1 cellular context compared by ENCODE assay signal in genomic region chr7:46619723-46620310, GRCh38.
TF ChIP-seq lines count a peak whose summit lies in the region.

No MANE protein-coding gene starts in this region.

TF ChIP-seq in IMR-90, 13 proteins besides CTCF, POLR2A, EP300 and RAD21 (continued from another document):
- TF ChIP-seq ELK1 (IDR thresholded peaks at IDR 0.05; ENCODE audit: borderline replicate concordance, low read depth, low read length), result no peak
- no peak for TF ChIP-seq USF2 (IDR thresholded peaks at IDR 0.05; ENCODE audit: low read depth, low read length)
- TF ChIP-seq MXI1 (IDR thresholded peaks at IDR 0.05; ENCODE audit: borderline replicate concordance, low read depth, low read length), result no peak
- TF ChIP-seq SMC3 (IDR thresholded peaks at IDR 0.05; ENCODE audit: low read depth, low read length), result no peak
- no peak for TF ChIP-seq MAZ (IDR thresholded peaks at IDR 0.05; ENCODE audit: borderline replicate concordance, low read depth, low read length)
- no peak for TF ChIP-seq FOS (IDR thresholded peaks at IDR 0.05; ENCODE audit: low read depth, low read length)
